ENCODE assay signal across 24 cellular contexts in the genomic region with DNA sequence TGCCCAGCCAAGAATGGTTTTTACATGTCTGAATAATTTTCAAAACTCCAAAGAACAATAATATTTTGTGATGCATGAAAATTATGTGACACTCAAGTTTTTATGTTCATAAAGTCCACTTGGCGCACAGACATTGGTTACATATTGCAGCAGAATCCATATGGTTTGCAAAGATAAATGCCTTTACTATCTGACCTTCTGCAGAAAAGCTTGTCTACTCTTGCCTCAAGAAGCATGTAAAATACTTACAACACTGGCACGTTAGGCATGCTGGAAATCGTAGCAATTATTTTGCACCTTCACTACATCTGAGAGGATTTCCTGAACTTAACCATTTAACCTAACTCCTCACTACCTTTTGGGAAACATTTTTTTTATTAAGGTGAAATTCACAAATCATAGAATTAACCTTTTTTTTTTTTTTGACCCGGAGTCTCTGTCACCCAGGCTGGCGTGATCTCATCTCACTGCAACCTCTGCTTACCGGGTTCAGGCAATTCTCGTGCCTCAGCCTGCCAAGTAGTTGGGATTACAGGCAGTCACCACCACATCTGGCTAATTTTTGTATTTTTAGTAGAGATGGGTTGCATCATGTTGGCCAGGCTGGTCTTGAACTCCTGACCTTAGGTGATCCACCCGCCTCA. TPM values are rescaled to one million over a fixed set of nuclear protein-coding genes. Genes with fewer than 3 reads are reported as not detected.
"Had no signal": no experiment of that assay in that cellular context is flagged by ENCODE, and none has a peak within 500 bp of the region (broad histone marks: within the 10 kb centered on the region; RNA-seq: fewer than 3 reads in every experiment).

No MANE protein-coding gene starts in this region.

- H3K79me2 ChIP-seq: hepatocyte had no signal

- H3K4me1 Mint-ChIP-seq: activated CD4-positive, alpha-beta memory T cell treated with anti-CD3 and anti-CD28 coated beads, Interleukin-2, amount 10 ng/mL, durations not matched to agents 7 days and 5 days; activated naive CD4-positive, alpha-beta T cell treated with anti-CD3 and anti-CD28 coated beads, Interleukin-2, amount 50 U/mL, for 24 hours; brain had no signal

- DNase-seq: activated CD4-positive, alpha-beta memory T cell treated with anti-CD3 and anti-CD28 coated beads, Interleukin-2, amount 10 ng/mL, durations not matched to agents 7 days and 5 days; activated CD4-positive, alpha-beta T cell treated with anti-CD3 and anti-CD28 coated beads for 48 hours; activated gamma-delta T cell treated with Interleukin-2 at 50 U/mL for 16 hours; activated T-cell treated with anti-CD3 and anti-CD28 coated beads for 4 hours; anterior cingulate cortex; central memory CD4-positive, alpha-beta T cell; dermis blood vessel endothelial cell; effector memory CD4-positive, alpha-beta T cell; foreskin melanocyte; immature natural killer cell; kidney glomerular epithelial cell; left lung; midbrain; natural killer cell; stimulated activated CD4-positive, alpha-beta T cell treated with anti-CD3 and anti-CD28 coated beads, Interleukin-4, amount 100 ng/mL, for 4 hours; stimulated activated naive CD8-positive, alpha-beta T cell treated with anti-CD3 and anti-CD28 coated beads, Interleukin-15, Interleukin-2, amounts not matched to agents 100 U/mL and 50 U/mL, for 24 hours had no signal

- H3K36me3 Mint-ChIP-seq: activated naive CD4-positive, alpha-beta T cell treated with anti-CD3 and anti-CD28 coated beads, Interleukin-2, amount 50 U/mL, for 24 hours; immature natural killer cell; natural killer cell had no signal

- H3K4me3 Mint-ChIP-seq: activated CD4-positive, alpha-beta memory T cell treated with anti-CD3 and anti-CD28 coated beads, Interleukin-2, amount 10 ng/mL, durations not matched to agents 7 days and 5 days; activated naive CD4-positive, alpha-beta T cell treated with anti-CD3 and anti-CD28 coated beads, Interleukin-2, amount 50 U/mL, for 24 hours; brain; immature natural killer cell; natural killer cell had no signal

- H3K4me2 ChIP-seq: hepatocyte had no signal

- H3K27ac Mint-ChIP-seq: activated CD4-positive, alpha-beta memory T cell treated with anti-CD3 and anti-CD28 coated beads, Interleukin-2, amount 10 ng/mL, durations not matched to agents 7 days and 5 days; brain; natural killer cell; progenitor cell of endocrine pancreas had no signal

- H3K9me3 ChIP-seq: esophagus muscularis mucosa, left lung had no signal

- H2AFZ ChIP-seq: hepatocyte had no signal

- H3K27me3 Mint-ChIP-seq: activated naive CD4-positive, alpha-beta T cell treated with anti-CD3 and anti-CD28 coated beads, Interleukin-2, amount 50 U/mL, for 24 hours; brain; progenitor cell of endocrine pancreas had no signal

- H3K27me3 ChIP-seq: esophagus muscularis mucosa, hepatocyte, left lung had no signal

- H3K4me3 ChIP-seq: esophagus muscularis mucosa, hepatocyte, left lung, lung had no signal

- ATAC-seq: left lung; natural killer cell; stimulated activated naive CD8-positive, alpha-beta T cell treated with anti-CD3 and anti-CD28 coated beads, Interleukin-15, Interleukin-2, amounts not matched to agents 100 U/mL and 50 U/mL, for 24 hours had no signal

- H3K27ac ChIP-seq: esophagus muscularis mucosa, hepatocyte, left lung had no signal

- H3K9me3 Mint-ChIP-seq: activated CD4-positive, alpha-beta memory T cell treated with anti-CD3 and anti-CD28 coated beads, Interleukin-2, amount 10 ng/mL, durations not matched to agents 7 days and 5 days; activated naive CD4-positive, alpha-beta T cell treated with anti-CD3 and anti-CD28 coated beads, Interleukin-2, amount 50 U/mL, for 24 hours; brain; immature natural killer cell; natural killer cell had no signal

- H3K4me1 ChIP-seq: left lung had no signal

RNA-seq across cellular contexts. Expression of a gene that starts 3.5 kb away (rescaled TPM):
- total RNA-seq: activated CD4-positive, alpha-beta memory T cell treated with anti-CD3 and anti-CD28 coated beads, Interleukin-2, amount 10 ng/mL, durations not matched to agents 7 days and 5 days; osteocyte; T-helper 2 cell treated with Interferon-gamma antibody and Interleukin-4, amounts not matched to agents 100 ng/mL and 5 ng/mL, for 36 hours had no signal
